Comparison of ENCODE assay signal across 11 cellular contexts in the genomic region with DNA sequence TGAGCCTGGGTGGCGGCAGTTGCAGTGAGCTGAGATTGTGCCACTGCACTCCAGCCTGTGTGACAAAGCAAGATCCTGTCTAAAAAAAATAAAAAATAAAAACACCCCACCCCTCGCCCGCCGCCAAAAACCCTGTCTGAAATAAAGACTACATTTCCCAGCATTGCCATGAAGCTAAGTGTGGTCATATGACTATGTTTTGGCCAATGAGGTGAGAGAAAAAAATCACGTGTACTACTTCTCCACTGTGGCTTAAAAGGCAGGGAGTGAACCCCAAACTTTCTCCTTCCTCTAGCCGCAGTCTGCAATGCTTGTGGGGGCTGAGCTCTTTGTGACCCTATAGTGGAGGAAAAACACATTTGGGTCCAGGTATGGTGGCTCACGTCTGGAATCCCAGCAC. TPM values are rescaled to one million over a fixed set of nuclear protein-coding genes. Genes with fewer than 3 reads are reported as not detected.
A peak's percentile ranks its signal among the peaks of the same experiment; 100 is the strongest.
DNase-seq lines count a peak whose midpoint lies in the region; ATAC-seq and TF ChIP-seq lines count a peak whose summit lies in the region.
"Had no signal": no experiment of that assay in that cellular context is flagged by ENCODE, and none has a peak within 500 bp of the region (broad histone marks: within the 10 kb centered on the region; RNA-seq: fewer than 3 reads in every experiment).

No MANE protein-coding gene starts in this region.

- no peak overlapping the region for H3K4me2 ChIP-seq in MM.1S (ENCODE audit: low read depth, low read length)

- no peak overlapping the region for H2AFZ ChIP-seq in MM.1S (ENCODE audit: low read length)

- no peaks in the 10 kb centered on the region for H3F3A ChIP-seq in MM.1S (ENCODE audit: insufficient read depth, low read length)

- no peak for ATAC-seq in GM19467 (IDR thresholded peaks at IDR 0.05; ENCODE audit: unreplicated experiment)
- ATAC-seq in GM18498 (IDR thresholded peaks at IDR 0.05; ENCODE audit: unreplicated experiment), result no peak
- no peak for ATAC-seq in HG02981 (IDR thresholded peaks at IDR 0.05; ENCODE audit: unreplicated experiment)
- ATAC-seq: heart left ventricle had no signal

- no peak overlapping the region for H3K4me3 ChIP-seq in MM.1S (ENCODE audit: low read length)
- H3K4me3 ChIP-seq: heart left ventricle had no signal

- DNase-seq in G401 (ENCODE audit: low spot score), result peak; percentile 43
- peak; percentile 11 for DNase-seq in MM.1S
- DNase-seq in amniotic epithelial cell (ENCODE audit: low read depth), result peak; percentile 21
- peak; percentile 0 for DNase-seq in midbrain (lab: John Stamatoyannopoulos, UW)
- DNase-seq in effector CD4-positive, alpha-beta T cell, result no peak
- DNase-seq: heart left ventricle, KG1, NCI-H446 had no signal

- 0 out of 2 replicates have a peak, but pooled peaks cover 6% of the 10 kb centered on the region for H3K4me1 ChIP-seq in MM.1S (ENCODE audit: low read length)

- H3K27me3 ChIP-seq in MM.1S (replicated peaks; ENCODE audit: insufficient read depth, low read length), result peaks cover 36% of the 10 kb centered on the region

- in situ Hi-C loops in G401 (cut with HindIII; ENCODE audit: low sequenced_read_pairs), result no loop called here

- H3K9me3 ChIP-seq in MM.1S (replicated peaks; ENCODE audit: insufficient read depth, low read length), result no peaks in the 10 kb centered on the region
- H3K9me3 ChIP-seq: heart left ventricle had no signal

- no peaks in the 10 kb centered on the region for H4K20me1 ChIP-seq in MM.1S (ENCODE audit: insufficient read depth, low read length)

- H3K27ac ChIP-seq in MM.1S (ENCODE audit: low read length), result no peak overlapping the region
- H3K27ac ChIP-seq: heart left ventricle had no signal

- no peaks in the 10 kb centered on the region for H3K9me2 ChIP-seq in MM.1S (replicated peaks; ENCODE audit: insufficient read depth, low read length)

- H3K9ac ChIP-seq in MM.1S (ENCODE audit: low read length), result no peak overlapping the region

- no peaks in the 10 kb centered on the region for H3K79me2 ChIP-seq in MM.1S (ENCODE audit: low read length)

- H3K36me3 ChIP-seq in MM.1S (replicated peaks; ENCODE audit: insufficient read depth, low read length), result no peaks in the 10 kb centered on the region
- H3K36me3 ChIP-seq: heart left ventricle had no signal

- TF ChIP-seq CTCF in MM.1S (IDR thresholded peaks at IDR 0.05; ENCODE audit: low read length), result no peak

RNA-seq across cellular contexts. Expression of gene COLGALT1, which starts 54.9 kb away (rescaled TPM):
- 73.2 and 75.4 TPM in 2 replicates for total RNA-seq in G401 (2014; rRNA removed; shearing (Covaris generic))
